Comparison of ENCODE assay signal across 9 cellular contexts in the genomic region with DNA sequence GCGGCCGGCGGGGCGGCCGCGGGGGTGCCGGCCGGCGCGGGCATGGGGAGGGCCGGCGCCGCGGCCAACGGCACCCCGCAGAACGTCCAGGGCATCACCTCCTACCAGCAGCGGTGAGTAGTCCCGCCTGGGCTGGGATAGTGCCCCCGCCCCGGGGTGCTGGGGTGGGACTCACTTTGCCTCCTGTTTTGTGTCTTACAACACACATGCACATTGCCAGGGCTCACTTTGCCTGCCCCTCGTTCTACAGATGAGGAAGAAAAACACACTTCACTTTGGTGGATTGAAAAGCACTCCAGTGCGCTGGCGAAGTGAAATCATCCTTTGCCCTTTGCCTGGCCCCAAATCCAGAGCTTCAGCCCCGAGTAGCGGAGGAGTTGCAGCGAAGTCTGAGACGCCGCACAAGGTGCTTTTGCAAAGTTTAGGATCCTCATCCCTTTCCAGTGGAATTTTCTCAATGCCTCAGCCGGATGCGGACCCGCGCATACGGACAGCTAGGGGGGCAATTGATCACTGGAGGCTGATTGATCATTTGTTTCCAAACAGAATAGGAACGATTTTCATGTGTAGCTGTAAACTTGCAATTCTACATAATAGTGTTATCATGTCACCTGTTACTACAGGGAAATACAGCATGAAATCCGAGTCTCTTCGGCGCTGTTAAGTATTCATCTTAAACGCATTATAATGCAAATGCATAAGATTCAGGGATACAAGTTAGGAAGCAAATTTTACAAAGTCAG. TPM values are rescaled to one million over a fixed set of nuclear protein-coding genes. Genes with fewer than 3 reads are reported as not detected.
DNase-seq lines count a peak whose midpoint lies in the region; FAIRE-seq and TF ChIP-seq lines count a peak whose summit lies in the region.
"Had no signal": no experiment of that assay in that cellular context is flagged by ENCODE, and none has a peak within 500 bp of the region (broad histone marks: within the 10 kb centered on the region; RNA-seq: fewer than 3 reads in every experiment).

No MANE protein-coding gene starts in this region.

- H3K4me3 ChIP-seq in fibroblast of villous mesenchyme (ENCODE audit: low read depth, low read length), result peak overlapping the region; percentile 39
- H3K4me3 ChIP-seq in retinal pigment epithelial cell (ENCODE audit: low read length), result peak overlapping the region; percentile 48
- H3K4me3 ChIP-seq: left lung had no signal

- DNase-seq in ELF-1 (ENCODE audit: low read depth, low spot score) (peak; percentile 35), NCI-H2227 (lab: John Stamatoyannopoulos, UW; ENCODE audit: unreplicated experiment) (peak; percentile 56), fibroblast of villous mesenchyme (ENCODE audit: low read depth) (no peak), retinal pigment epithelial cell (ENCODE audit: low read depth) (no peak), kidney glomerular epithelial cell (lab: John Stamatoyannopoulos, UW) (no peak), GM12891 (ENCODE audit: insufficient read length, low spot score) (no peak), GOT3 (lab: John Stamatoyannopoulos, UW) (no peak), NOMO-1 treated with dmso at 0.1 percent for 144 hours (lab: John Stamatoyannopoulos, UW; ENCODE audit: unreplicated experiment) (no peak)

- no peak for TF ChIP-seq CTCF in fibroblast of villous mesenchyme (IDR thresholded peaks at IDR 0.05; ENCODE audit: insufficient read depth, low read depth, low read length)
- no peak for TF ChIP-seq CTCF in retinal pigment epithelial cell (conservative IDR thresholded peaks at IDR 0.05; ENCODE audit: low read depth, low read length)

- no peak for TF ChIP-seq POLR2A in GM12891 (IDR thresholded peaks at IDR 0.05; ENCODE audit: low read depth, low read length)

- no peak for FAIRE-seq in GM12891 (lab: Jason Lieb, UNC)

TF ChIP-seq in GM12891, 5 proteins besides CTCF, POLR2A, EP300 and RAD21:
- TF ChIP-seq TAF1 (IDR thresholded peaks at IDR 0.05; ENCODE audit: low read depth, low read length), result no peak
- TF ChIP-seq SPI1 (IDR thresholded peaks at IDR 0.05; ENCODE audit: low read depth, low read length), result no peak
- TF ChIP-seq PAX5 (IDR thresholded peaks at IDR 0.05; ENCODE audit: insufficient read depth, low read length, severe bottlenecking), result no peak
- TF ChIP-seq POLR2AphosphoS5 (IDR thresholded peaks at IDR 0.05; ENCODE audit: low read depth, low read length), result no peak
- TF ChIP-seq POU2F2 (IDR thresholded peaks at IDR 0.05; ENCODE audit: low read depth, low read length), result no peak

RNA-seq across cellular contexts. Expression of a gene that starts 3.6 kb away (rescaled TPM):
- 0.86 and 0.97 TPM in 2 replicates for total RNA-seq in fibroblast of villous mesenchyme
- polyA plus RNA-seq in GM12891 (2012; ENCODE audit: low read depth, missing spikeins), result not detected

Comparison
In these comparisons a context has a peak if more than half of its experiments do, and no peak if none do; other contexts are left out.
1. DNase-seq: peak in ELF-1 (single experiment) and NCI-H2227 (single experiment); none in fibroblast of villous mesenchyme (single experiment), retinal pigment epithelial cell (single experiment), kidney glomerular epithelial cell (single experiment), GM12891 (single experiment), GOT3 (single experiment) and NOMO-1 treated with dmso at 0.1 percent for 144 hours (single experiment).